Comparison of ENCODE assay signal across 19 cellular contexts in genomic region chr2:238378230-238379095, GRCh38. TPM values are rescaled to one million over a fixed set of nuclear protein-coding genes. Genes with fewer than 3 reads are reported as not detected.
A peak's percentile ranks its signal among the peaks of the same experiment; 100 is the strongest.
DNase-seq lines count a peak whose midpoint lies in the region; ATAC-seq and TF ChIP-seq lines count a peak whose summit lies in the region.
"Had no signal": no experiment of that assay in that cellular context is flagged by ENCODE, and none has a peak within 500 bp of the region (broad histone marks: within the 10 kb centered on the region; RNA-seq: fewer than 3 reads in every experiment).

No MANE protein-coding gene starts in this region.

- H4K20me1 ChIP-seq in DND-41 (ENCODE audit: insufficient read depth, low read length) = no peaks in the 10 kb centered on the region

- H3K4me1 ChIP-seq in DND-41 (ENCODE audit: insufficient read depth, low read length) (peaks cover 29% of the 10 kb centered on the region), endodermal cell (ENCODE audit: control insufficient read depth, insufficient read depth, low read length) (no peaks in the 10 kb centered on the region)
- H3K4me1 ChIP-seq: BE2C had no signal

- H3K9ac ChIP-seq in DND-41 (ENCODE audit: low read depth, low read length) (no peak overlapping the region), endodermal cell (ENCODE audit: extremely low read depth, low read length, poor library complexity, severe bottlenecking) (no peak overlapping the region)

- no peaks in the 10 kb centered on the region for H3K79me2 ChIP-seq in DND-41 (ENCODE audit: insufficient read depth, low read length)

- H3K4me3 ChIP-seq in DND-41 (ENCODE audit: low read depth in 1 of 2, low read length in 2 of 2) = no peak overlapping the region
- no peak overlapping the region for H3K4me3 ChIP-seq in endodermal cell (ENCODE audit: low read length)
- H3K4me3 ChIP-seq: cardiac muscle cell, mucosa of descending colon, ovary had no signal

- WGBS in endodermal cell (ENCODE audit: insufficient coverage in 1 of 2, insufficient read length in 1 of 2), 2 experiments = 93% methylated on average over 7 to 11 of the region's 11 CpGs

- ATAC-seq in DND-41 (ENCODE audit: insufficient read depth, low read depth) = peak; percentile 44; the same call in 1 of the 3 replicates
- ATAC-seq in natural killer cell treated with Interleukin-12 subunit alpha and Interleukin-12 subunit beta and Interleukin-15 and Interleukin-18, amount 100 ng/mL, for 72 hours = no peak
- no peak for ATAC-seq in HG03095 (IDR thresholded peaks at IDR 0.05; ENCODE audit: unreplicated experiment)
- ATAC-seq: Panc1 had no signal

- no peaks in the 10 kb centered on the region; the same call in 1 of the 2 replicates for H3K36me3 ChIP-seq in DND-41 (ENCODE audit: insufficient read depth, low read length)
- peaks cover 14% of the 10 kb centered on the region for H3K36me3 ChIP-seq in endodermal cell (ENCODE audit: control insufficient read depth, insufficient read depth, low read length)
- H3K36me3 ChIP-seq: BE2C, cardiac muscle cell, ovary had no signal

- H3K27ac Mint-ChIP-seq in endodermal cell = no peak overlapping the region
- peak overlapping the region; percentile 65 to 82 for H3K27ac Mint-ChIP-seq in natural killer cell treated with Interleukin-12 subunit alpha and Interleukin-12 subunit beta and Interleukin-15 and Interleukin-18, amount 100 ng/mL, for 72 hours

- no peak overlapping the region for H3K4me3 Mint-ChIP-seq in endodermal cell
- H3K4me3 Mint-ChIP-seq in natural killer cell treated with Interleukin-12 subunit alpha and Interleukin-12 subunit beta and Interleukin-15 and Interleukin-18, amount 100 ng/mL, for 72 hours = peak overlapping the region; percentile 53
- H3K4me3 Mint-ChIP-seq: stimulated activated naive B cell treated with anti-CD40 and anti-IgM and Interleukin-4, amounts not matched to agents 10 μg/mL and 1 μg/mL and 100 μg/mL, for 72 hours had no signal

- no peaks in the 10 kb centered on the region for H3K4me1 Mint-ChIP-seq in endodermal cell
- peaks cover 22 to 50% of the 10 kb centered on the region in 2 donors for H3K4me1 Mint-ChIP-seq in natural killer cell treated with Interleukin-12 subunit alpha and Interleukin-12 subunit beta and Interleukin-15 and Interleukin-18, amount 100 ng/mL, for 72 hours (ENCODE audit: low read depth in 2 of 2)

- peaks cover 5% of the 10 kb centered on the region for H3K9me3 Mint-ChIP-seq in endodermal cell
- H3K9me3 Mint-ChIP-seq in natural killer cell treated with Interleukin-12 subunit alpha and Interleukin-12 subunit beta and Interleukin-15 and Interleukin-18, amount 100 ng/mL, for 72 hours = no peaks in the 10 kb centered on the region
- H3K9me3 Mint-ChIP-seq: activated naive CD4-positive, alpha-beta T cell treated with anti-CD3 and anti-CD28 coated beads, Interleukin-2, amount 50 U/mL, for 72 hours had no signal

- DNase-seq in DND-41 (no peak), NCI-H1694 treated with DMSO at 0.1 percent for 48 hours (lab: John Stamatoyannopoulos, UW) (peak; percentile 96), endodermal cell (no peak), EL (no peak), NCI-H2081 treated with DMSO at 0.1 percent for 48 hours (lab: John Stamatoyannopoulos, UW) (no peak)
- DNase-seq in natural killer cell treated with Interleukin-12 subunit alpha and Interleukin-12 subunit beta and Interleukin-15 and Interleukin-18, amount 100 ng/mL, for 72 hours (ENCODE audit: low spot score) = no peak
- DNase-seq: activated T-cell treated with anti-CD3 and anti-CD28 coated beads, Interleukin-2, amount 50 U/mL, for 1 hour; BE2C; left colon; mucosa of descending colon; NCI-H1417 treated with DMSO at 0.1 percent for 48 hours; NCI-H524 treated with DMSO at 0.1 percent for 48 hours; ovary; stimulated activated naive B cell treated with anti-CD40 and anti-IgM and Interleukin-4, amounts not matched to agents 10 μg/mL and 1 μg/mL and 100 μg/mL, for 72 hours; trophoblast cell had no signal

- no peak overlapping the region for H2AFZ ChIP-seq in DND-41 (ENCODE audit: low read depth, low read length)

- no peaks in the 10 kb centered on the region for H3K27me3 Mint-ChIP-seq in endodermal cell (ENCODE audit: insufficient read depth)
- H3K27me3 Mint-ChIP-seq in natural killer cell treated with Interleukin-12 subunit alpha and Interleukin-12 subunit beta and Interleukin-15 and Interleukin-18, amount 100 ng/mL, for 72 hours = no peaks in the 10 kb centered on the region
- H3K27me3 Mint-ChIP-seq: stimulated activated naive B cell treated with anti-CD40 and anti-IgM and Interleukin-4, amounts not matched to agents 10 μg/mL and 1 μg/mL and 100 μg/mL, for 72 hours had no signal

- peak overlapping the region; percentile 80 for H3K27ac ChIP-seq in DND-41 (ENCODE audit: low read length)
- peak overlapping the region; percentile 38 for H3K27ac ChIP-seq in endodermal cell (ENCODE audit: low read depth, low read length)
- H3K27ac ChIP-seq: cardiac muscle cell, ovary had no signal

- no peak for TF ChIP-seq CTCF in DND-41 (IDR thresholded peaks at IDR 0.05; ENCODE audit: borderline replicate concordance, extremely low read depth, low read length, poor library complexity, severe bottlenecking)
- TF ChIP-seq CTCF in endodermal cell (conservative IDR thresholded peaks at IDR 0.05) = no peak

- peaks cover 24% of the 10 kb centered on the region for H3K36me3 Mint-ChIP-seq in endodermal cell (ENCODE audit: low read depth)
- peaks cover 5% of the 10 kb centered on the region for H3K36me3 Mint-ChIP-seq in natural killer cell treated with Interleukin-12 subunit alpha and Interleukin-12 subunit beta and Interleukin-15 and Interleukin-18, amount 100 ng/mL, for 72 hours
- H3K36me3 Mint-ChIP-seq: activated naive CD4-positive, alpha-beta T cell treated with anti-CD3 and anti-CD28 coated beads, Interleukin-2, amount 50 U/mL, for 72 hours had no signal

- no peak overlapping the region for H3K4me2 ChIP-seq in DND-41 (ENCODE audit: insufficient read depth, low read length)

- no peaks in the 10 kb centered on the region for H3K27me3 ChIP-seq in DND-41 (ENCODE audit: insufficient read depth, low read length, poor library complexity)
- no peaks in the 10 kb centered on the region for H3K27me3 ChIP-seq in endodermal cell (ENCODE audit: control insufficient read depth, insufficient read depth, low read length, poor library complexity, severe bottlenecking)
- H3K27me3 ChIP-seq: BE2C, cardiac muscle cell, ovary had no signal

- H3K9me3 ChIP-seq in DND-41 (ENCODE audit: insufficient read depth, low read length, severe bottlenecking) = no peaks in the 10 kb centered on the region
- no peaks in the 10 kb centered on the region for H3K9me3 ChIP-seq in endodermal cell (ENCODE audit: control insufficient read depth, low read length)
- H3K9me3 ChIP-seq: BE2C, mucosa of descending colon, ovary had no signal

RNA-seq across cellular contexts. Expression of gene ASB1, which starts 48.3 kb away (rescaled TPM):
- total RNA-seq in endodermal cell = 10 to 100 TPM; 39.0 to 39.6 TPM
- 23.2 TPM for polyA plus RNA-seq in endodermal cell (2013, experiment 1 of 2)
- 22.2 TPM for polyA plus RNA-seq in endodermal cell (2013, experiment 2 of 2)
- total RNA-seq in natural killer cell treated with Interleukin-12 subunit alpha and Interleukin-12 subunit beta and Interleukin-15 and Interleukin-18, amount 100 ng/mL, for 72 hours = 10 to 100 TPM; 50.2 to 63.3 TPM

RNA-seq across cellular contexts. Expression of gene TRAF3IP1, which starts 58.1 kb away (rescaled TPM):
- total RNA-seq in endodermal cell = 10 to 100 TPM; 21.9 to 28.3 TPM
- 14.1 TPM for polyA plus RNA-seq in endodermal cell (2013, experiment 1 of 2)
- 10.9 TPM for polyA plus RNA-seq in endodermal cell (2013, experiment 2 of 2)
- total RNA-seq in natural killer cell treated with Interleukin-12 subunit alpha and Interleukin-12 subunit beta and Interleukin-15 and Interleukin-18, amount 100 ng/mL, for 72 hours = 10 to 100 TPM in 1 of 2 donors, 1 to 10 TPM in 1; 7.9 to 10.6 TPM
